Comparison of ENCODE assay signal across 1 cellular context in the genomic region with DNA sequence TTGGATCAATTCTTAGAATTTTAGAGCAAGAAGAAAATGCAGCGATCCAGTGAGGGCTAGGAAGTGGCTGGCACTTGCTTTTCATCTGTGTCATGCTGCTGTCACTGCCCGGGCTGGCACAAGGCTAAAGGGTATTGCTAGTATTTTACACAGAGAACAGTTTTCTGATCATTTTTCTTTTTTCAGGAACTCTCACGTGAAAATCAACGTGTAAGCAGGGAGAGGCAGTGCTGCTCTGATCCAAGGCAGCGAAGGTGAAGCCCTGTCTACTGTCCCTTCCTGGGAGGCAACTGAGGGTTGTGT.
TF ChIP-seq lines count a peak whose summit lies in the region.

No MANE protein-coding gene starts in this region.

TF ChIP-seq in WTC11, 78 proteins besides CTCF, POLR2A, EP300 and RAD21 (continued from another document):
- TF ChIP-seq, protein P1, sequence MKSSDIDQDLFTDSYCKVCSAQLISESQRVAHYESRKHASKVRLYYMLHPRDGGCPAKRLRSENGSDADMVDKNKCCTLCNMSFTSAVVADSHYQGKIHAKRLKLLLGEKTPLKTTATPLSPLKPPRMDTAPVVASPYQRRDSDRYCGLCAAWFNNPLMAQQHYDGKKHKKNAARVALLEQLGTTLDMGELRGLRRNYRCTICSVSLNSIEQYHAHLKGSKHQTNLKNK (CRISPR knock-in tag; IDR thresholded peaks at IDR 0.05): no peak
- TF ChIP-seq CREB1 (CRISPR knock-in tag; IDR thresholded peaks at IDR 0.05) (no peak), GRHL2 (CRISPR knock-in tag; IDR thresholded peaks at IDR 0.05; ENCODE audit: insufficient replicate concordance, severe bottlenecking) (no peak), FOXP1 (CRISPR knock-in tag; IDR thresholded peaks at IDR 0.05; ENCODE audit: borderline replicate concordance) (no peak), CREM (CRISPR knock-in tag; IDR thresholded peaks at IDR 0.05) (no peak), ZNF416 (CRISPR knock-in tag; IDR thresholded peaks at IDR 0.05) (no peak), NFE2L1 (CRISPR knock-in tag; IDR thresholded peaks at IDR 0.05) (no peak)
- TF ChIP-seq, protein P2, sequence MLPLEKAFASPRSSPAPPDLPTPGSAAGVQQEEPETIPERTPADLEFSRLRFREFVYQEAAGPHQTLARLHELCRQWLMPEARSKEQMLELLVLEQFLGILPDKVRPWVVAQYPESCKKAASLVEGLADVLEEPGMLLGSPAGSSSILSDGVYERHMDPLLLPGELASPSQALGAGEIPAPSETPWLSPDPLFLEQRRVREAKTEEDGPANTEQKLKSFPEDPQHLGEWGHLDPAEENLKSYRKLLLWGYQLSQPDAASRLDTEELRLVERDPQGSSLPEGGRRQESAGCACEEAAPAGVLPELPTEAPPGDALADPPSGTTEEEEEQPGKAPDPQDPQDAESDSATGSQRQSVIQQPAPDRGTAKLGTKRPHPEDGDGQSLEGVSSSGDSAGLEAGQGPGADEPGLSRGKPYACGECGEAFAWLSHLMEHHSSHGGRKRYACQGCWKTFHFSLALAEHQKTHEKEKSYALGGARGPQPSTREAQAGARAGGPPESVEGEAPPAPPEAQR (CRISPR knock-in tag; IDR thresholded peaks at IDR 0.05): no peak
